Comparison of ENCODE assay signal across 9 cellular contexts in genomic region chr9:127347831-127348699, GRCh38. TPM values are rescaled to one million over a fixed set of nuclear protein-coding genes. Genes with fewer than 3 reads are reported as not detected.
DNase-seq lines count a peak whose midpoint lies in the region; ATAC-seq and TF ChIP-seq lines count a peak whose summit lies in the region.
"Had no signal": no experiment of that assay in that cellular context is flagged by ENCODE, and none has a peak within 500 bp of the region (broad histone marks: within the 10 kb centered on the region; RNA-seq: fewer than 3 reads in every experiment).

No MANE protein-coding gene starts in this region.

- TF ChIP-seq POLR2A in upper lobe of left lung (IDR thresholded peaks at IDR 0.05), result no peak

- intact Hi-C loops in left ventricle myocardium superior (cut with micrococcal nuclease), result no loop called here
- intact Hi-C loops in Panc1 (cut with micrococcal nuclease; ENCODE audit: unreplicated experiment), result loop anchor here (5.0 kb wide), 1 partner anchor 136 kb away; no protein-coding TSS in a partner anchor

- POLR2A ChIA-PET in Panc1 (lab: Charles Lee), result no interaction called here

- peak; percentile 54 for TF ChIP-seq CTCF in cardiac muscle cell (IDR thresholded peaks at IDR 0.05; ENCODE audit: low read depth, low read length)
- peak; percentile 61 for TF ChIP-seq CTCF in Panc1 (IDR thresholded peaks at IDR 0.05)
- peak; percentile 78 for TF ChIP-seq CTCF in fibroblast of the aortic adventitia (IDR thresholded peaks at IDR 0.05; ENCODE audit: insufficient read depth, low read length)
- peak in 4 of 6 experiments; percentile 22 to 55 (median 37) for TF ChIP-seq CTCF in upper lobe of left lung (IDR thresholded peaks at IDR 0.05)

- CTCF ChIA-PET in Panc1 (lab: Charles Lee), result no interaction called here

- H3K36me3 ChIP-seq in cardiac muscle cell (no peaks in the 10 kb centered on the region), Panc1 (ENCODE audit: control insufficient read depth, insufficient read depth, low read length) (no peaks in the 10 kb centered on the region; the same call in 1 of the 2 replicates), upper lobe of left lung (no peaks in the 10 kb centered on the region)

- ATAC-seq in left ventricle myocardium superior (no peak), Panc1 (peak; percentile 85), upper lobe of left lung (ENCODE audit: low FRiP score in 2 of 2) (no peak), HG02678 (IDR thresholded peaks at IDR 0.05; ENCODE audit: unreplicated experiment) (no peak), GM18519 (IDR thresholded peaks at IDR 0.05; ENCODE audit: low FRiP score, unreplicated experiment) (no peak)

- H3K27me3 ChIP-seq in cardiac muscle cell, result no peaks in the 10 kb centered on the region
- H3K27me3 ChIP-seq in Panc1 (ENCODE audit: control insufficient read depth, insufficient read depth, low read length), result no peaks in the 10 kb centered on the region
- H3K27me3 ChIP-seq in upper lobe of left lung, result no peaks in the 10 kb centered on the region

- peak in 1 of 2 donors; percentile 60 for DNase-seq in cardiac muscle cell (ENCODE audit: low read depth in 1 of 2, low spot score in 1 of 2)
- no peak for DNase-seq in left ventricle myocardium superior
- DNase-seq in Panc1 (ENCODE audit: low read depth, low spot score), result peak; percentile 13
- peak; percentile 82 for DNase-seq in fibroblast of the aortic adventitia (ENCODE audit: low read depth)
- DNase-seq in upper lobe of left lung, result no peak
- no peak for DNase-seq in NK-92 (lab: John Stamatoyannopoulos, UW; ENCODE audit: unreplicated experiment)
- DNase-seq: SHP77 treated with DMSO at 0.1 percent for 48 hours had no signal

- no peak overlapping the region for H3K27ac ChIP-seq in cardiac muscle cell
- H3K27ac ChIP-seq in Panc1 (ENCODE audit: low read length), result no peak overlapping the region
- no peak overlapping the region for H3K27ac ChIP-seq in upper lobe of left lung

- H3K4me1 ChIP-seq in cardiac muscle cell (ENCODE audit: low read depth), result no peaks in the 10 kb centered on the region
- H3K4me1 ChIP-seq in Panc1 (ENCODE audit: control insufficient read depth, insufficient read depth, low read length), result no peaks in the 10 kb centered on the region; the same call in 1 of the 2 replicates
- no peaks in the 10 kb centered on the region for H3K4me1 ChIP-seq in upper lobe of left lung

- in situ Hi-C loops in Panc1 (cut with HindIII; ENCODE audit: low pct_unique_long_range_greater_than_20kb, low sequenced_read_pairs), result no loop called here

- no TSS peak for BruUV-seq in Panc1 (replicated peaks; lab: Mats Ljungman, UMichigan)

- no peak for TF ChIP-seq EP300 in upper lobe of left lung (IDR thresholded peaks at IDR 0.05)

- H3K4me3 ChIP-seq in cardiac muscle cell, result no peak overlapping the region
- H3K4me3 ChIP-seq in Panc1 (ENCODE audit: low read depth in 2 of 2, low read length in 2 of 2), result no peak overlapping the region
- H3K4me3 ChIP-seq in fibroblast of the aortic adventitia (ENCODE audit: low read depth, low read length), result no peak overlapping the region
- H3K4me3 ChIP-seq in upper lobe of left lung, result no peak overlapping the region

- H3K9me3 ChIP-seq in cardiac muscle cell (ENCODE audit: low read depth) (no peaks in the 10 kb centered on the region), Panc1 (ENCODE audit: control insufficient read depth, insufficient read depth, low read depth, low read length) (no peaks in the 10 kb centered on the region), upper lobe of left lung (no peaks in the 10 kb centered on the region)

- WGBS in upper lobe of left lung, 2 donors, result 71 to 82% methylated on average over 7 of the region's 7 CpGs

RNA-seq across cellular contexts. Expression of gene SLC2A8, which starts 48.9 kb away (rescaled TPM):
- total RNA-seq in cardiac muscle cell, result 45.1 and 45.3 TPM in 2 replicates
- 54.2 and 62.2 TPM in 2 replicates for polyA plus RNA-seq in cardiac muscle cell
- total RNA-seq in left ventricle myocardium superior, result 18.6 TPM
- total RNA-seq in Panc1 (2021; ENCODE audit: unreplicated experiment), result 55.7 TPM
- polyA plus RNA-seq in Panc1 (2012; ENCODE audit: insufficient read length), result 38.1 TPM
- 5.5 TPM in 1 of 2 replicates, not detected in the other for total RNA-seq in fibroblast of the aortic adventitia (ENCODE audit: low replicate concordance)
- total RNA-seq in upper lobe of left lung, result 10 to 100 TPM in 5 of 6 donors, 1 to 10 TPM in 1; 7.0 to 27.4 (median 20.2) TPM

Comparison
In these comparisons a context has a peak if more than half of its experiments do, and no peak if none do; other contexts are left out.
1. DNase-seq: peak in Panc1 (single experiment) and fibroblast of the aortic adventitia (single experiment); none in left ventricle myocardium superior (single experiment), upper lobe of left lung (0 of 2) and NK-92 (single experiment).
2. Peak in every context shown above with its lines, with median percentiles within 50 percentile points of each other: CTCF ChIP-seq.